8 cellular contexts compared by ENCODE assay signal in the genomic region with DNA sequence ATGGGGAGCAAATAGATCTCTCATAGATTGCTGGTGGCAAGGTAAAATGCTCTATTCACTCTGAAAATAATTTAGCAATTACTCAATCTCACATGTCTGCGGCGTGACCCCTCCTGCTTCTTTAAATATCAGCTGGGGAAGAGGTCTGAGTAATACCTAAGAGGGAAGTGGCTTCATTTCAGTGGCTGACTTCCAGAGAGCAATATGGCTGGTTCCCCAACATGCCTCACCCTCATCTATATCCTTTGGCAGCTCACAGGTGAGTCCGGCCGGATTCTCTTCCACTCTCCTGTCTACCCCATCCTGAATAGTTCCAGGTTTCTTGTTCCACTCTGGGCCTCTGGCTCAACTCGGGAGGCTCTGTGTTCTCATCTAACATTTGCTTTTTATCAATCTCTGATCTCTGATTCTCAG. TPM values are rescaled to one million over a fixed set of nuclear protein-coding genes. Genes with fewer than 3 reads are reported as not detected.
DNase-seq lines count a peak whose midpoint lies in the region; ATAC-seq and TF ChIP-seq lines count a peak whose summit lies in the region.

A gene with protein sequence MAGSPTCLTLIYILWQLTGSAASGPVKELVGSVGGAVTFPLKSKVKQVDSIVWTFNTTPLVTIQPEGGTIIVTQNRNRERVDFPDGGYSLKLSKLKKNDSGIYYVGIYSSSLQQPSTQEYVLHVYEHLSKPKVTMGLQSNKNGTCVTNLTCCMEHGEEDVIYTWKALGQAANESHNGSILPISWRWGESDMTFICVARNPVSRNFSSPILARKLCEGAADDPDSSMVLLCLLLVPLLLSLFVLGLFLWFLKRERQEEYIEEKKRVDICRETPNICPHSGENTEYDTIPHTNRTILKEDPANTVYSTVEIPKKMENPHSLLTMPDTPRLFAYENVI (plus strand): TSS at position 150 of the 414 bp plus-strand sequence. CDS start 55 bp downstream, at position 205.

- no peak within 1 kb of the TSS for H3K4me3 ChIP-seq in PC-9

- H3K4me1 ChIP-seq in PC-9 (replicated peaks; ENCODE audit: insufficient read depth), result no peaks in the 10 kb centered on the region

- H3F3A ChIP-seq in PC-9 (ENCODE audit: insufficient read depth, low read depth), result no peaks in the 10 kb centered on the region

- TF ChIP-seq CTCF in PC-9 (conservative IDR thresholded peaks at IDR 0.05), result no peak

- H3K27me3 ChIP-seq in PC-9 (ENCODE audit: insufficient read depth, low read depth), result no peaks in the 10 kb centered on the region

- CTCF ChIA-PET in PC-9 (lab: Charles Lee), result interaction anchor here (0.6 to 1.0 kb wide), 3 partner anchors 9 to 274 kb away, joined by 3 to 5 read pairs (median 4); no protein-coding TSS in a partner anchor

- no peak within 1 kb of the TSS for H3K27ac ChIP-seq in PC-9

- ATAC-seq in activated CD4-positive, CD25-positive, alpha-beta regulatory T cell treated with anti-CD3 and anti-CD28 coated beads, Interleukin-2, amount 50 U/mL, for 24 hours, result peak; percentile 74 to 83
- ATAC-seq in HG02678 (IDR thresholded peaks at IDR 0.05; ENCODE audit: unreplicated experiment), result peak; percentile 61
- no peak for ATAC-seq in left colon

- no peak within 1 kb of the TSS; the same call in 1 of the 2 replicates for H3K4me2 ChIP-seq in PC-9

- BruUV-seq in PC-9 (replicated peaks; lab: Mats Ljungman, UMichigan), result no TSS peak

- H3K36me3 ChIP-seq in PC-9 (ENCODE audit: low read depth), result no peaks in the 10 kb centered on the region

- H3K79me2 ChIP-seq in PC-9 (ENCODE audit: low read depth), result no peaks in the 10 kb centered on the region

- no peak for DNase-seq in activated CD4-positive, CD25-positive, alpha-beta regulatory T cell (lab: John Stamatoyannopoulos, UW)
- DNase-seq in PC-9 (peak; percentile 39 to 44), left colon (peak; percentile 14 to 27), GM19240 (ENCODE audit: insufficient read length, low spot score) (no peak), hepatic stellate cell (ENCODE audit: low spot score) (no peak), GM03348 (ENCODE audit: low spot score) (no peak)

- H3K9me2 ChIP-seq in PC-9 (ENCODE audit: insufficient read depth), result no peaks in the 10 kb centered on the region

- no peak within 1 kb of the TSS for H2AFZ ChIP-seq in PC-9

- intact Hi-C loops in PC-9 (cut with micrococcal nuclease; ENCODE audit: unreplicated experiment) (no loop called here), left colon (cut with DNase I, micrococcal nuclease) (no loop called here)

- peaks cover 5% of the 10 kb centered on the region; the same call in 1 of the 2 replicates for H3K9me3 ChIP-seq in PC-9 (ENCODE audit: insufficient read depth, low read depth)

- no peaks in the 10 kb centered on the region for H4K20me1 ChIP-seq in PC-9 (ENCODE audit: insufficient read depth)

- POLR2A ChIA-PET in PC-9 (lab: Charles Lee; ENCODE audit: unreplicated experiment), result no interaction called here

RNA-seq across cellular contexts. Expression of the gene that starts here (rescaled TPM):
- total RNA-seq in PC-9 (2021) (1.7 and 3.6 TPM in 2 replicates), left colon (10 to 100 TPM in 1 of 2 donors, 1 to 10 TPM in 1; 2.2 to 12.9 TPM)

Comparison
In these comparisons a context has a peak if more than half of its experiments do, and no peak if none do; other contexts are left out.
1. DNase-seq: peak in PC-9 (2 of 2) and left colon (2 of 2); none in activated CD4-positive, CD25-positive, alpha-beta regulatory T cell (0 of 4), GM19240 (single experiment), hepatic stellate cell (single experiment) and GM03348 (single experiment).